Comparison of ENCODE assay signal across 8 cellular contexts in the genomic region with DNA sequence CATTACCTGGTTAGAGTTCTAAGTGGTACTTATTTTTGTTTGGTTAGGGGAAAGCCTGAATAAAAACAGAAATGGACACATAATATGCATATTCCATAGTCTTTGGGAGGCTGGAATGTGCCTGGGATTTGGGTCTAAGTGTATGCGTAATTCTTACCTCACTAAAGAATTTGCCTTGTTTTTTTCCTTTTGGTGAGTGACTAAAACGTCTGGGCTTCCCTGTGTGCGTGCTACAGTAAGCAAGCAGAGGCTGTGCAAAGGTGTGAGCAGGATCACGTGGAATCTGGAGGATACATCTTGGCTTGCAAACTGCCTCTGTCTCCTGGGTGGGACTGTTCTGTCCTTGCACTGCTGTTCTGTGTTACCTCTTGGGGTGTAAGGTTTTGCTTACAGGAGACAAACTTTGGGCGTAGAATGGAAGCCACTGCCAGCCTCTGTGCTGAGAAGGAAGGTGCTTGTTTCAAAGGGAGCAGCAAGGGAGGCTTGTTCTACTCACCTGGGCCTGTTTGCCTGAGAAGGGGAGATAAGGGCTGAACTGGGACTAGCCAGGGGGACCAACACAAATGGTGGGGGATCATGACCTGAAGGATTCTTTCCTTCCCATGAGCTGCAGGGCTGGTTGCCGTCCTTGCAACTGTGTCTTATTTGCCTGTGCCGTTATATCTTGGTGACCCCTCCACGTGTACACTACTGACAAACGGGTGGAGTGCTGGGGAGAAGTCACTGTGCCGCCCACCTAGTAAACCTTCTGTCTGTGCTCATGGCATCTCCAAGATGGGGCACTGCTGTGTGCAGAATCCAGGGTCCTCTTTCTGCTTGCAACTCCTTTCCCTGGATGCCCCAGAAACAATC. TPM values are rescaled to one million over a fixed set of nuclear protein-coding genes. Genes with fewer than 3 reads are reported as not detected.
DNase-seq lines count a peak whose midpoint lies in the region; ATAC-seq and TF ChIP-seq lines count a peak whose summit lies in the region.

No MANE protein-coding gene starts in this region.

- no peak for DNase-seq in AG04450 (ENCODE audit: low read depth, low spot score)
- no peak for DNase-seq in HFF-Myc (ENCODE audit: extremely low read depth, low read depth)
- DNase-seq in activated CD4-positive, alpha-beta T cell treated with anti-CD3 and anti-CD28 coated beads, Interleukin-2, amount 10 ng/mL, durations not matched to agents 24 days and 14 days, result peak; percentile 83
- DNase-seq in epithelial cell of prostate (ENCODE audit: low read depth, low spot score), result no peak
- no peak for DNase-seq in natural killer cell treated with Interleukin-12 subunit alpha and Interleukin-12 subunit beta and Interleukin-15 and Interleukin-18, amount 100 ng/mL, for 72 hours (ENCODE audit: low spot score)
- DNase-seq in kidney glomerular epithelial cell (lab: John Stamatoyannopoulos, UW), result no peak
- no peak for DNase-seq in NCI-H524 (lab: John Stamatoyannopoulos, UW)

- peak overlapping the region; percentile 100 for H3K27ac Mint-ChIP-seq in activated CD4-positive, alpha-beta T cell treated with anti-CD3 and anti-CD28 coated beads, Interleukin-2, amount 10 ng/mL, durations not matched to agents 24 days and 14 days
- peak overlapping the region; percentile 99 to 100 for H3K27ac Mint-ChIP-seq in natural killer cell treated with Interleukin-12 subunit alpha and Interleukin-12 subunit beta and Interleukin-15 and Interleukin-18, amount 100 ng/mL, for 72 hours

- ATAC-seq in natural killer cell treated with Interleukin-12 subunit alpha and Interleukin-12 subunit beta and Interleukin-15 and Interleukin-18, amount 100 ng/mL, for 72 hours, result no peak
- ATAC-seq in GM18909 (IDR thresholded peaks at IDR 0.05; ENCODE audit: poor library complexity, unreplicated experiment), result no peak

- H3K4me3 ChIP-seq in AG04450 (ENCODE audit: low read depth, low read length) (peak overlapping the region; percentile 97), HFF-Myc (replicated peaks; ENCODE audit: low read depth, low read length) (peak overlapping the region; percentile 74)

- no peaks in the 10 kb centered on the region for H3K9me3 Mint-ChIP-seq in activated CD4-positive, alpha-beta T cell treated with anti-CD3 and anti-CD28 coated beads, Interleukin-2, amount 10 ng/mL, durations not matched to agents 24 days and 14 days
- H3K9me3 Mint-ChIP-seq in natural killer cell treated with Interleukin-12 subunit alpha and Interleukin-12 subunit beta and Interleukin-15 and Interleukin-18, amount 100 ng/mL, for 72 hours, result no peaks in the 10 kb centered on the region

- CTCF ChIA-PET in AG04450 (lab: Charles Lee), result no interaction called here

- peak overlapping the region; percentile 100 for H3K4me3 Mint-ChIP-seq in activated CD4-positive, alpha-beta T cell treated with anti-CD3 and anti-CD28 coated beads, Interleukin-2, amount 10 ng/mL, durations not matched to agents 24 days and 14 days
- peak overlapping the region; percentile 98 for H3K4me3 Mint-ChIP-seq in natural killer cell treated with Interleukin-12 subunit alpha and Interleukin-12 subunit beta and Interleukin-15 and Interleukin-18, amount 100 ng/mL, for 72 hours

- peaks cover 68% of the 10 kb centered on the region for H3K36me3 Mint-ChIP-seq in activated CD4-positive, alpha-beta T cell treated with anti-CD3 and anti-CD28 coated beads, Interleukin-2, amount 10 ng/mL, durations not matched to agents 24 days and 14 days (ENCODE audit: low read depth)
- peaks cover 48% of the 10 kb centered on the region for H3K36me3 Mint-ChIP-seq in natural killer cell treated with Interleukin-12 subunit alpha and Interleukin-12 subunit beta and Interleukin-15 and Interleukin-18, amount 100 ng/mL, for 72 hours

- intact Hi-C loops in activated CD4-positive, alpha-beta T cell treated with anti-CD3 and anti-CD28 coated beads, Interleukin-2, amount 10 ng/mL, durations not matched to agents 24 days and 14 days (cut with micrococcal nuclease), result loop anchor here (1.0 kb wide), 1 partner anchor 9 kb away; no protein-coding TSS in a partner anchor

- POLR2A ChIA-PET in AG04450 (lab: Yijun Ruan, JAX), result interaction anchor here (1.0 to 17.0 kb wide), 3 partner anchors 6 to 74 kb away, joined by 3 to 999 read pairs (median 46); a partner anchor contains a TSS

- peaks cover 6% of the 10 kb centered on the region; the same call in 1 of the 2 replicates for H3K9me3 ChIP-seq in AG04450 (ENCODE audit: control insufficient read depth, insufficient read depth, low read length)

- H3K27me3 ChIP-seq in AG04450 (ENCODE audit: control insufficient read depth, insufficient read depth, low read length), result no peaks in the 10 kb centered on the region

- TF ChIP-seq CTCF in AG04450 (IDR thresholded peaks at IDR 0.05; ENCODE audit: low read depth, low read length) (no peak), HFF-Myc (IDR thresholded peaks at IDR 0.05; ENCODE audit: low read depth, low read length, missing control alignments) (no peak)

- H3K4me1 Mint-ChIP-seq in activated CD4-positive, alpha-beta T cell treated with anti-CD3 and anti-CD28 coated beads, Interleukin-2, amount 10 ng/mL, durations not matched to agents 24 days and 14 days, result peaks cover 74% of the 10 kb centered on the region
- H3K4me1 Mint-ChIP-seq in natural killer cell treated with Interleukin-12 subunit alpha and Interleukin-12 subunit beta and Interleukin-15 and Interleukin-18, amount 100 ng/mL, for 72 hours (ENCODE audit: low read depth in 2 of 2), result peaks cover 87 to 92% of the 10 kb centered on the region in 2 donors

- H3K27me3 Mint-ChIP-seq in activated CD4-positive, alpha-beta T cell treated with anti-CD3 and anti-CD28 coated beads, Interleukin-2, amount 10 ng/mL, durations not matched to agents 24 days and 14 days, result peaks cover 7% of the 10 kb centered on the region
- no peaks in the 10 kb centered on the region for H3K27me3 Mint-ChIP-seq in natural killer cell treated with Interleukin-12 subunit alpha and Interleukin-12 subunit beta and Interleukin-15 and Interleukin-18, amount 100 ng/mL, for 72 hours

- peak overlapping the region; percentile 83 for H3K27ac ChIP-seq in AG04450 (ENCODE audit: low read depth, low read length)
- H3K27ac ChIP-seq in epithelial cell of prostate, result peak overlapping the region; percentile 100

RNA-seq across cellular contexts. Expression of a gene that starts 4.5 kb away (rescaled TPM):
- 72.3 and 83.3 TPM in 2 replicates for polyA plus RNA-seq in AG04450 (2011; rRNA removed)
- 202 and 210 TPM in 2 replicates for polyA minus RNA-seq in AG04450 (2011; rRNA and poly(A)+ RNA removed)
- total RNA-seq in activated CD4-positive, alpha-beta T cell treated with anti-CD3 and anti-CD28 coated beads, Interleukin-2, amount 10 ng/mL, durations not matched to agents 24 days and 14 days, result 410 and 411 TPM in 2 replicates
- 100 to 1,000 TPM; 432 to 571 TPM for total RNA-seq in natural killer cell treated with Interleukin-12 subunit alpha and Interleukin-12 subunit beta and Interleukin-15 and Interleukin-18, amount 100 ng/mL, for 72 hours

RNA-seq across cellular contexts. Expression of a gene that starts 40.6 kb away (rescaled TPM):
- polyA plus RNA-seq in AG04450 (2011; rRNA removed), result 10.7 and 14.1 TPM in 2 replicates
- polyA minus RNA-seq in AG04450 (2011; rRNA and poly(A)+ RNA removed), result 8.2 and 10.9 TPM in 2 replicates
- 46.7 and 46.8 TPM in 2 replicates for total RNA-seq in activated CD4-positive, alpha-beta T cell treated with anti-CD3 and anti-CD28 coated beads, Interleukin-2, amount 10 ng/mL, durations not matched to agents 24 days and 14 days
- 10 to 100 TPM; 50.5 to 68.4 TPM for total RNA-seq in natural killer cell treated with Interleukin-12 subunit alpha and Interleukin-12 subunit beta and Interleukin-15 and Interleukin-18, amount 100 ng/mL, for 72 hours

RNA-seq across cellular contexts. Expression of a gene that starts 44.6 kb away (rescaled TPM):
- polyA plus RNA-seq in AG04450 (2011; rRNA removed), result 0.76 and 1.4 TPM in 2 replicates
- 1.4 and 2.5 TPM in 2 replicates for polyA minus RNA-seq in AG04450 (2011; rRNA and poly(A)+ RNA removed)
- total RNA-seq in activated CD4-positive, alpha-beta T cell treated with anti-CD3 and anti-CD28 coated beads, Interleukin-2, amount 10 ng/mL, durations not matched to agents 24 days and 14 days, result 15.5 and 16.8 TPM in 2 replicates
- total RNA-seq in natural killer cell treated with Interleukin-12 subunit alpha and Interleukin-12 subunit beta and Interleukin-15 and Interleukin-18, amount 100 ng/mL, for 72 hours, result 10 to 100 TPM; 10.8 to 12.6 TPM
